26 cellular contexts compared by ENCODE assay signal in genomic region chr4:112677519-112678091, GRCh38.
"Had no signal": no experiment of that assay in that cellular context is flagged by ENCODE, and none has a peak within 500 bp of the region (broad histone marks: within the 10 kb centered on the region; RNA-seq: fewer than 3 reads in every experiment).

No MANE protein-coding gene starts in this region.

- H3K4me1 ChIP-seq: adrenal gland, body of pancreas, breast epithelium had no signal

- H3K36me3 ChIP-seq: adrenal gland, breast epithelium had no signal

- ATAC-seq: activated CD8-positive, alpha-beta T cell treated with anti-CD3 and anti-CD28 coated beads, Interleukin-2, amount 10 ng/mL, durations not matched to agents 7 days and 5 days; activated naive CD4-positive, alpha-beta T cell treated with anti-CD3 and anti-CD28 coated beads, Interleukin-2, amount 50 U/mL, for 72 hours; body of pancreas; PC-3; Right ventricle myocardium inferior; SK-N-SH treated with all-trans-retinoic acid at 6 μM for 48 hours had no signal

- DNase-seq: activated CD4-positive, alpha-beta T cell treated with anti-CD3 and anti-CD28 coated beads, Interleukin-2, amount 10 ng/mL, durations not matched to agents 24 days and 14 days; activated CD4-positive, alpha-beta T cell treated with anti-CD3 and anti-CD28 coated beads, Interleukin-2, amount 50 U/mL, for 4 hours; activated CD8-positive, alpha-beta T cell treated with anti-CD3 and anti-CD28 coated beads, Interleukin-2, amount 10 ng/mL, durations not matched to agents 7 days and 5 days; activated gamma-delta T cell; activated naive CD4-positive, alpha-beta T cell treated with anti-CD3 and anti-CD28 coated beads for 36 hours; activated T-cell treated with anti-CD3 and anti-CD28 coated beads, Interleukin-2, amount 50 U/mL, for 24 hours; adrenal gland; body of pancreas; NCI-H1105; NCI-H1436; NCI-H1694; NCI-H1930; NCI-H345; NCI-H524 treated with DMSO at 0.1 percent for 48 hours; NK-92 treated with Interleukin-12 subunit alpha and Interleukin-12 subunit beta, amount 100 ng/mL, for 24 hours; PC-3; SIG-M5; T-helper 1 cell; T-helper 2 cell; T1000 had no signal

- H3K27me3 Mint-ChIP-seq: activated T-cell treated with anti-CD3 and anti-CD28 coated beads, Interleukin-2, amount 50 U/mL, for 24 hours had no signal

- H3K4me3 Mint-ChIP-seq: activated CD4-positive, alpha-beta T cell treated with anti-CD3 and anti-CD28 coated beads, Interleukin-2, amount 10 ng/mL, durations not matched to agents 24 days and 14 days; activated CD8-positive, alpha-beta T cell treated with anti-CD3 and anti-CD28 coated beads, Interleukin-2, amount 10 ng/mL, durations not matched to agents 7 days and 5 days; activated naive CD4-positive, alpha-beta T cell treated with anti-CD3 and anti-CD28 coated beads for 36 hours; activated T-cell treated with anti-CD3 and anti-CD28 coated beads, Interleukin-2, amount 50 U/mL, for 24 hours had no signal

- H3K9me3 Mint-ChIP-seq: activated CD4-positive, alpha-beta T cell treated with anti-CD3 and anti-CD28 coated beads, Interleukin-2, amount 10 ng/mL, durations not matched to agents 24 days and 14 days; activated naive CD4-positive, alpha-beta T cell treated with anti-CD3 and anti-CD28 coated beads for 36 hours; activated naive CD4-positive, alpha-beta T cell treated with anti-CD3 and anti-CD28 coated beads, Interleukin-2, amount 50 U/mL, for 72 hours; activated T-cell treated with anti-CD3 and anti-CD28 coated beads, Interleukin-2, amount 50 U/mL, for 24 hours; activated T-helper 2 cell treated with anti-CD3 and anti-CD28 coated beads, Interferon-gamma antibody, Interleukin-2, Interleukin-4, amounts not matched to agents 10 μg/mL and 5 μg/mL and 100 μg/mL, durations not matched to agents 14 hours and 24 hours and 36 hours had no signal

- H3K27ac Mint-ChIP-seq: activated CD4-positive, alpha-beta T cell treated with anti-CD3 and anti-CD28 coated beads, Interleukin-2, amount 10 ng/mL, durations not matched to agents 24 days and 14 days; activated CD8-positive, alpha-beta T cell treated with anti-CD3 and anti-CD28 coated beads, Interleukin-2, amount 10 ng/mL, durations not matched to agents 7 days and 5 days; activated naive CD4-positive, alpha-beta T cell treated with anti-CD3 and anti-CD28 coated beads for 36 hours; activated naive CD4-positive, alpha-beta T cell treated with anti-CD3 and anti-CD28 coated beads, Interleukin-2, amount 50 U/mL, for 72 hours; activated T-cell treated with anti-CD3 and anti-CD28 coated beads, Interleukin-2, amount 50 U/mL, for 24 hours; activated T-helper 2 cell treated with anti-CD3 and anti-CD28 coated beads, Interferon-gamma antibody, Interleukin-2, Interleukin-4, amounts not matched to agents 10 μg/mL and 5 μg/mL and 100 μg/mL, durations not matched to agents 14 hours and 24 hours and 36 hours had no signal

- H3K27ac ChIP-seq: adrenal gland, body of pancreas, breast epithelium, RWPE1 had no signal

- H3K36me3 Mint-ChIP-seq: activated naive CD4-positive, alpha-beta T cell treated with anti-CD3 and anti-CD28 coated beads, Interleukin-2, amount 50 U/mL, for 72 hours had no signal

- H3K27me3 ChIP-seq: adrenal gland, body of pancreas, breast epithelium had no signal

- H3K9me3 ChIP-seq: adrenal gland, body of pancreas, breast epithelium had no signal

- H3K4me3 ChIP-seq: adrenal gland, body of pancreas, breast epithelium had no signal
